18 cellular contexts compared by ENCODE assay signal in the genomic region with DNA sequence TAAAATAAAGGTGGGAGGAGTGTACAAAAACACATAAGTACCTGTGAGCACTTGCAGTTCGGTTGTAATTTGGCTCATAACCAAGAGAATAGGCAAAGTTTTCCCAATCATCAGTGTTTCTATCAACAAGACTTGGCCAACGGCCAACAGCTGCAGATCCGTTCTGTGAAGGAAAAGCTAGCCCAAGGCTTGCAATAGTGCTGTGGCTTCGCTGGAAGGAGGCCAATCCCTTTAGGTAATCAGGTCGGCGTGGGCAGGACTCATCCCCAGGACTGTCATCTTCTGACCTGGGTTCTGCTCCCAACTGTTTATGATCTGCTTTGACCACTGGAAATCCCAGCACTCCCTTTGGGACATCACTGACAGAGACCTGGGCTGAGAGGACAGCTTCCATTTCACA.
DNase-seq lines count a peak whose midpoint lies in the region; ATAC-seq lines count a peak whose summit lies in the region.
"Had no signal": no experiment of that assay in that cellular context is flagged by ENCODE, and none has a peak within 500 bp of the region (broad histone marks: within the 10 kb centered on the region; RNA-seq: fewer than 3 reads in every experiment).

No MANE protein-coding gene starts in this region.

- DNase-seq in COR-L47 (lab: John Stamatoyannopoulos, UW), result peak; percentile 97
- peak; percentile 11 for DNase-seq in NCI-H1092 (lab: John Stamatoyannopoulos, UW)
- DNase-seq in NCI-H82 (lab: John Stamatoyannopoulos, UW), result peak; percentile 97
- peak; percentile 26 for DNase-seq in cerebellum (ENCODE audit: low spot score)
- no peak for DNase-seq in activated naive CD4-positive, alpha-beta T cell treated with anti-CD3 and anti-CD28 coated beads, Interleukin-2, amount 50 U/mL, for 16 hours
- DNase-seq: activated T-cell treated with anti-CD3 and anti-CD28 coated beads, Interleukin-2, amount 50 U/mL, for 1 hour; colonic mucosa; esophagus squamous epithelium; GM23248; nephron progenitor cell; NK-92 treated with Interleukin-12 subunit alpha and Interleukin-12 subunit beta, amount 100 ng/mL, for 24 hours; stimulated activated naive CD4-positive, alpha-beta T cell; SW 1271 had no signal

- no peak for ATAC-seq in GM19328 (IDR thresholded peaks at IDR 0.05; ENCODE audit: unreplicated experiment)
- no peak for ATAC-seq in GM21526 (IDR thresholded peaks at IDR 0.05; ENCODE audit: low FRiP score, unreplicated experiment)
- ATAC-seq in GM18873 (IDR thresholded peaks at IDR 0.05; ENCODE audit: low FRiP score, unreplicated experiment), result no peak
- ATAC-seq: activated CD4-positive, CD25-positive, alpha-beta regulatory T cell treated with anti-CD3 and anti-CD28 coated beads, Interleukin-2, amount 50 U/mL, for 24 hours; sciatic nerve had no signal
